Comparison of ENCODE assay signal across 29 cellular contexts in the genomic region with DNA sequence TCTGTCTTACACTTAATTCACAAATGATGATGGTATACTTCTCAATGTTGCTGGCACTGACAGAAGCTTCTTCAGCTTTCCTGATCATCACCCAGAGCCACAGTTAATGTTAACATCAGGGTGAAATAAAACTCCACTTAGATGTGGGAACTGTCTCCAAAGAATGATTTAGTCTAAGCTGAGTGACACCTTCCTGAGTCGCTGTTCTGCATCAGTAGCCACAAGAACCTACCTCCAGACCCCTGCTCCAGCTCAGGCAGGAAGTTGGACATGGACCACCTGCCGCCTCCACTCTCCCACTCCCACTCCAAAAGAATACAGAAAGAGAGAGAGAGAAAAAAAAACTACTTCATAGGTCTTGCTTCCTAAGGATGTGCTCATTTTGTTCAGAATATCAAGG. TPM values are rescaled to one million over a fixed set of nuclear protein-coding genes. Genes with fewer than 3 reads are reported as not detected.
A peak's percentile ranks its signal among the peaks of the same experiment; 100 is the strongest.
DNase-seq lines count a peak whose midpoint lies in the region; TF ChIP-seq lines count a peak whose summit lies in the region.
"Had no signal": no experiment of that assay in that cellular context is flagged by ENCODE, and none has a peak within 500 bp of the region (broad histone marks: within the 10 kb centered on the region; RNA-seq: fewer than 3 reads in every experiment).

No MANE protein-coding gene starts in this region.

- no peaks in the 10 kb centered on the region for H3K27me3 Mint-ChIP-seq in activated CD4-positive, alpha-beta T cell treated with anti-CD3 and anti-CD28 coated beads, Interleukin-2, amount 10 ng/mL, durations not matched to agents 24 days and 14 days
- no peaks in the 10 kb centered on the region for H3K27me3 Mint-ChIP-seq in progenitor cell of endocrine pancreas
- H3K27me3 Mint-ChIP-seq: activated naive CD8-positive, alpha-beta T cell treated with anti-CD3 and anti-CD28 coated beads, Interleukin-2, amount 50 U/mL, for 24 hours; T-cell had no signal

- peaks cover 97% of the 10 kb centered on the region for H3K79me2 ChIP-seq in Karpas-422 (ENCODE audit: low read length)

- H3K4me3 Mint-ChIP-seq in activated CD4-positive, alpha-beta T cell treated with anti-CD3 and anti-CD28 coated beads, Interleukin-2, amount 10 ng/mL, durations not matched to agents 24 days and 14 days = no peak overlapping the region
- H3K4me3 Mint-ChIP-seq in progenitor cell of endocrine pancreas (ENCODE audit: low read depth) = no peak overlapping the region
- H3K4me3 Mint-ChIP-seq: activated naive CD8-positive, alpha-beta T cell treated with anti-CD3 and anti-CD28 coated beads, Interleukin-2, amount 50 U/mL, for 24 hours; activated T-helper 1 cell treated with anti-CD3 and anti-CD28 coated beads, Interleukin-12 subunit alpha, Interleukin-12 subunit beta, Interleukin-2, Interleukin-4 antibody, amounts not matched to agents 30 ng/mL and 10 ng/mL and 1 ng/mL, durations not matched to agents 14 hours and 24 hours and 36 hours; H9; neural progenitor cell; T-cell had no signal

- H3K9me3 ChIP-seq in Karpas-422 (ENCODE audit: low read length) (no peaks in the 10 kb centered on the region), breast epithelium (no peaks in the 10 kb centered on the region)
- H3K9me3 ChIP-seq: Caco-2, gastroesophageal sphincter, Peyer's patch, prostate gland, upper lobe of right lung had no signal

- H3K27ac Mint-ChIP-seq in activated CD4-positive, alpha-beta T cell treated with anti-CD3 and anti-CD28 coated beads, Interleukin-2, amount 10 ng/mL, durations not matched to agents 24 days and 14 days = peak overlapping the region; percentile 27
- peak overlapping the region; percentile 27 for H3K27ac Mint-ChIP-seq in progenitor cell of endocrine pancreas
- H3K27ac Mint-ChIP-seq: H9, neural progenitor cell had no signal

- H3K27me3 ChIP-seq in Karpas-422 (ENCODE audit: low read length) (no peaks in the 10 kb centered on the region), breast epithelium (no peaks in the 10 kb centered on the region)
- H3K27me3 ChIP-seq: gastroesophageal sphincter, neural progenitor cell, Peyer's patch, upper lobe of right lung had no signal

- peaks cover 17% of the 10 kb centered on the region for H3K36me3 ChIP-seq in Karpas-422 (ENCODE audit: insufficient read depth, low read length)
- no peaks in the 10 kb centered on the region for H3K36me3 ChIP-seq in breast epithelium
- H3K36me3 ChIP-seq: neural progenitor cell, prostate gland had no signal

- H3K4me3 ChIP-seq in Karpas-422 (ENCODE audit: low read length) (no peak overlapping the region), breast epithelium (no peak overlapping the region)
- H3K4me3 ChIP-seq: gastroesophageal sphincter, GM12878, neural progenitor cell, Peyer's patch, prostate gland, upper lobe of right lung had no signal

- peak overlapping the region; percentile 63; the same call in 1 of the 2 replicates for H3K27ac ChIP-seq in Karpas-422 (ENCODE audit: low read length)
- no peak overlapping the region for H3K27ac ChIP-seq in breast epithelium
- H3K27ac ChIP-seq: KMS-11, neural progenitor cell, Peyer's patch, prostate gland, upper lobe of right lung had no signal

- peaks cover 6% of the 10 kb centered on the region; the same call in 1 of the 2 replicates for H4K20me1 ChIP-seq in Karpas-422 (ENCODE audit: insufficient read depth, low read depth, low read length)

- no peak overlapping the region for H2AFZ ChIP-seq in Karpas-422 (ENCODE audit: low read length)
- H2AFZ ChIP-seq: neural progenitor cell had no signal

- H3K9ac ChIP-seq in Karpas-422 (ENCODE audit: low read length) = no peak overlapping the region
- H3K9ac ChIP-seq: KMS-11, neural progenitor cell had no signal

- peaks cover 23% of the 10 kb centered on the region for H3K4me1 Mint-ChIP-seq in activated CD4-positive, alpha-beta T cell treated with anti-CD3 and anti-CD28 coated beads, Interleukin-2, amount 10 ng/mL, durations not matched to agents 24 days and 14 days
- peaks cover 7% of the 10 kb centered on the region for H3K4me1 Mint-ChIP-seq in progenitor cell of endocrine pancreas (ENCODE audit: low read depth)

- in situ Hi-C loops in GM13977 (cut with MboI; ENCODE audit: low pct_unique_long_range_greater_than_20kb, low sequenced_read_pairs, unreplicated experiment) = no loop called here

- H3K9me3 Mint-ChIP-seq in activated CD4-positive, alpha-beta T cell treated with anti-CD3 and anti-CD28 coated beads, Interleukin-2, amount 10 ng/mL, durations not matched to agents 24 days and 14 days = peaks cover 4% of the 10 kb centered on the region
- H3K9me3 Mint-ChIP-seq in progenitor cell of endocrine pancreas (ENCODE audit: low read depth) = no peaks in the 10 kb centered on the region
- H3K9me3 Mint-ChIP-seq: activated naive CD8-positive, alpha-beta T cell treated with anti-CD3 and anti-CD28 coated beads, Interleukin-2, amount 50 U/mL, for 24 hours; H9; neural progenitor cell; T-cell had no signal

- intact Hi-C loops in activated CD4-positive, alpha-beta T cell treated with anti-CD3 and anti-CD28 coated beads, Interleukin-2, amount 10 ng/mL, durations not matched to agents 24 days and 14 days (cut with micrococcal nuclease) = no loop called here
- intact Hi-C loops in breast epithelium (cut with DNase I; ENCODE audit: low total_unique reads) = no loop called here

- TF ChIP-seq CTCF in progenitor cell of endocrine pancreas (IDR thresholded peaks at IDR 0.05; ENCODE audit: unreplicated experiment) (no peak), GM13977 (IDR thresholded peaks at IDR 0.05; ENCODE audit: extremely low read depth, insufficient read depth, missing control alignments) (no peak), breast epithelium (IDR thresholded peaks at IDR 0.05) (no peak)

- peaks cover 64% of the 10 kb centered on the region for H3K36me3 Mint-ChIP-seq in activated CD4-positive, alpha-beta T cell treated with anti-CD3 and anti-CD28 coated beads, Interleukin-2, amount 10 ng/mL, durations not matched to agents 24 days and 14 days (ENCODE audit: low read depth)
- peaks cover 17% of the 10 kb centered on the region for H3K36me3 Mint-ChIP-seq in progenitor cell of endocrine pancreas (ENCODE audit: insufficient read depth)

- no peak for DNase-seq in activated CD4-positive, alpha-beta T cell treated with anti-CD3 and anti-CD28 coated beads, Interleukin-2, amount 10 ng/mL, durations not matched to agents 24 days and 14 days
- no peak for DNase-seq in activated CD4-positive, alpha-beta T cell treated with anti-CD3 and anti-CD28 coated beads, Interleukin-2, amount 50 U/mL, for 1 hour
- DNase-seq in Karpas-422 (no peak), ecto neural progenitor cell (ENCODE audit: low spot score) (peak; percentile 8), progenitor cell of endocrine pancreas (ENCODE audit: low spot score, unreplicated experiment) (no peak), GM13977 (ENCODE audit: low spot score) (no peak), breast epithelium (ENCODE audit: low spot score in 2 of 2) (no peak)
- DNase-seq in stimulated activated CD4-positive, alpha-beta T cell treated with anti-CD3 and anti-CD28 coated beads, Interleukin-2, amount 100 ng/mL, for 48 hours = no peak
- DNase-seq: activated naive CD8-positive, alpha-beta T cell treated with anti-CD3 and anti-CD28 coated beads, Interleukin-2, amount 50 U/mL, for 24 hours; AML-193; Caco-2; DND-41; effector memory CD4-positive, alpha-beta T cell; H9; hypothalamus; MV-4-11; NCI-H1694; NCI-H2171; NCI-H524 treated with DMSO at 0.1 percent for 48 hours; Peyer's patch; stimulated activated CD8-positive, alpha-beta memory T cell treated with anti-CD3 and anti-CD28 coated beads, Interleukin-4, amount 100 ng/mL, for 48 hours; T-cell; upper lobe of right lung had no signal

- no peak overlapping the region for H3K4me2 ChIP-seq in Karpas-422 (ENCODE audit: low read depth, low read length, poor library complexity, severe bottlenecking)
- H3K4me2 ChIP-seq: KMS-11, neural progenitor cell had no signal

- H3K9me2 ChIP-seq in Karpas-422 (replicated peaks; ENCODE audit: insufficient read depth, low read length) = no peaks in the 10 kb centered on the region

- peaks cover 37% of the 10 kb centered on the region for H3K4me1 ChIP-seq in Karpas-422 (ENCODE audit: low read length)
- H3K4me1 ChIP-seq in breast epithelium = no peaks in the 10 kb centered on the region
- H3K4me1 ChIP-seq: Caco-2, neural progenitor cell, Peyer's patch, prostate gland had no signal

- no peak for TF ChIP-seq POLR2A in breast epithelium (IDR thresholded peaks at IDR 0.05)

RNA-seq across cellular contexts. Expression of gene NUDCD3, which starts 42.0 kb away (rescaled TPM):
- total RNA-seq in activated CD4-positive, alpha-beta T cell treated with anti-CD3 and anti-CD28 coated beads, Interleukin-2, amount 10 ng/mL, durations not matched to agents 24 days and 14 days = 88.8 and 92.7 TPM in 2 replicates
- total RNA-seq in Karpas-422 (2014; rRNA removed; shearing (Covaris generic); ENCODE audit: low replicate concordance) = 56.1 and 84.1 TPM in 2 replicates
- total RNA-seq in progenitor cell of endocrine pancreas (86.2 and 89.0 TPM in 2 replicates), breast epithelium (10 to 100 TPM; 52.1 to 64.0 (median 60.0) TPM)
